In the genomic region with DNA sequence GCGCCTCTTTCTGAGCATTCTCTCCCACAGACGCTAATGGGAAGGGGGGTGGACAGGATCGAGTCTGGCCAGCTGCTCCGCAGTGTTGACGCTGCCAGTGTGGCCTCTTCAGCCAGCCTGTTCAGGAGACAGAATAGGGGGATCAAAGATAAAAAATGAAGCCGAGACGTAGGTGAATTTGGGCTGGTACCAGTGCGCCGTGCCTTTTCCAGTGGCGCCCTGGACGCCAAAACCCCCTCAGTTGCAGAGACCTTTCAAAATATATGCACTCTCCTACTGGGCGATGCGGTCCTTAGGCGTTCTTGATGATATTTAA, we compare ENCODE assay signal across 7 cellular contexts. TPM values are rescaled to one million over a fixed set of nuclear protein-coding genes. Genes with fewer than 3 reads are reported as not detected.
A peak's percentile ranks its signal among the peaks of the same experiment; 100 is the strongest.
DNase-seq lines count a peak whose midpoint lies in the region; ATAC-seq, FAIRE-seq and TF ChIP-seq lines count a peak whose summit lies in the region.

No MANE protein-coding gene starts in this region.

- TF ChIP-seq CTCF in GM12864 (IDR thresholded peaks at IDR 0.05; ENCODE audit: low read depth, low read length, missing control alignments) (no peak), bronchial epithelial cell (IDR thresholded peaks at IDR 0.05; ENCODE audit: insufficient read depth, low read length, severe bottlenecking) (no peak)

- no peak for ATAC-seq in GM21390 (IDR thresholded peaks at IDR 0.05; ENCODE audit: unreplicated experiment)

- H3K27ac ChIP-seq in mesodermal cell (ENCODE audit: low read depth, low read length, severe bottlenecking) = peak overlapping the region; percentile 97

- peaks cover 5% of the 10 kb centered on the region for H3K4me1 ChIP-seq in mesodermal cell (ENCODE audit: control insufficient read depth, insufficient read depth, low read length, poor library complexity, severe bottlenecking)

- DNase-seq in GM12864 (ENCODE audit: low read depth) (no peak), NCI-H1105 (lab: John Stamatoyannopoulos, UW) (peak; percentile 17), bronchial epithelial cell (ENCODE audit: low read depth) (no peak), NCI-H2029 (lab: John Stamatoyannopoulos, UW) (no peak), T-helper 9 cell (no peak)

- no peaks in the 10 kb centered on the region for H3K27me3 ChIP-seq in bronchial epithelial cell (ENCODE audit: control insufficient read depth, insufficient read depth, low read length)

- no peak for FAIRE-seq in bronchial epithelial cell (lab: Jason Lieb, UNC)

- WGBS in mesodermal cell (ENCODE audit: insufficient coverage in 2 of 2), 2 experiments = 0 to 4% methylated on average over 4 to 9 of the region's 14 CpGs

- peak overlapping the region; percentile 78 for H3K4me3 ChIP-seq in GM12864 (ENCODE audit: low read depth, low read length)
- peak overlapping the region; percentile 68 for H3K4me3 ChIP-seq in bronchial epithelial cell (ENCODE audit: low read depth, low read length)
- H3K4me3 ChIP-seq in mesodermal cell (ENCODE audit: extremely low read depth, insufficient read depth, low read length, poor library complexity, severe bottlenecking) = peak overlapping the region; percentile 93

- H3K36me3 ChIP-seq in bronchial epithelial cell (ENCODE audit: control insufficient read depth, insufficient read depth, low read length) (no peaks in the 10 kb centered on the region), mesodermal cell (ENCODE audit: control insufficient read depth, insufficient read depth, low read length) (no peaks in the 10 kb centered on the region)

- no peaks in the 10 kb centered on the region for H3K9me3 ChIP-seq in mesodermal cell (ENCODE audit: control insufficient read depth, low read length)

RNA-seq across cellular contexts. Expression of a gene that starts 1.1 kb away (rescaled TPM):
- 64.1 and 90.3 TPM in 2 replicates for total RNA-seq in bronchial epithelial cell
- polyA plus RNA-seq in mesodermal cell (2013, experiment 1 of 2) = 140 TPM
- polyA plus RNA-seq in mesodermal cell (2013, experiment 2 of 2) = 130 TPM

RNA-seq across cellular contexts. Expression of a gene that starts 1.3 kb away (rescaled TPM):
- total RNA-seq in bronchial epithelial cell = 3.2 and 4.0 TPM in 2 replicates
- 17.1 TPM for polyA plus RNA-seq in mesodermal cell (2013, experiment 1 of 2)
- 25.1 TPM for polyA plus RNA-seq in mesodermal cell (2013, experiment 2 of 2)
